Comparison of ENCODE assay signal across 28 cellular contexts in genomic region chr2:183068561-183068960, GRCh38.
"Had no signal": no experiment of that assay in that cellular context is flagged by ENCODE, and none has a peak within 500 bp of the region (broad histone marks: within the 10 kb centered on the region; RNA-seq: fewer than 3 reads in every experiment).

No MANE protein-coding gene starts in this region.

- H3K36me3 ChIP-seq: esophagus muscularis mucosa, lower lobe of right lung, ovary, thoracic aorta, tibial nerve, upper lobe of left lung, vagina had no signal

- H3K27ac ChIP-seq: coronary artery, esophagus muscularis mucosa, lower lobe of right lung, ovary, psoas muscle, thoracic aorta, tibial nerve, upper lobe of left lung, vagina had no signal

- H3K4me1 ChIP-seq: esophagus muscularis mucosa, lower lobe of right lung, psoas muscle, tibial nerve, upper lobe of left lung, vagina had no signal

- H3K36me3 Mint-ChIP-seq: immature natural killer cell, naive B cell had no signal

- H3K9me3 ChIP-seq: esophagus muscularis mucosa, lower lobe of right lung, ovary, psoas muscle, thoracic aorta, tibial nerve, upper lobe of left lung, vagina had no signal

- H3K27ac Mint-ChIP-seq: immature natural killer cell; naive B cell; nephron progenitor cell; stimulated activated naive B cell treated with anti-CD40 and anti-IgM and Interleukin-4, amounts not matched to agents 10 μg/mL and 1 μg/mL and 100 μg/mL, for 72 hours; stimulated activated naive CD8-positive, alpha-beta T cell treated with anti-CD3 and anti-CD28 coated beads, Interleukin-15, Interleukin-2, amounts not matched to agents 100 ng/mL and 50 ng/mL, for 24 hours had no signal

- H3K4me3 Mint-ChIP-seq: immature natural killer cell; naive B cell; nephron progenitor cell; stimulated activated naive B cell treated with anti-CD40 and anti-IgM and Interleukin-4, amounts not matched to agents 10 μg/mL and 1 μg/mL and 100 μg/mL, for 72 hours; stimulated activated naive CD8-positive, alpha-beta T cell treated with anti-CD3 and anti-CD28 coated beads, Interleukin-15, Interleukin-2, amounts not matched to agents 100 ng/mL and 50 ng/mL, for 24 hours had no signal

- ATAC-seq: left ventricle myocardium superior; lower lobe of right lung; psoas muscle; right cardiac atrium; stimulated activated naive B cell treated with anti-CD40 and anti-IgM and Interleukin-4, amounts not matched to agents 10 μg/mL and 1 μg/mL and 100 μg/mL, for 72 hours had no signal

- DNase-seq: dermis blood vessel endothelial cell; effector memory CD4-positive, alpha-beta T cell; foreskin melanocyte; glutamatergic neuron; hypothalamus; immature natural killer cell; islet precursor cell; kidney glomerular epithelial cell; left ventricle myocardium superior; lower lobe of right lung; naive B cell; nephron progenitor cell; occipital lobe; ovary; posterior cingulate gyrus; psoas muscle; right cardiac atrium; small intestine; stimulated activated CD4-positive, alpha-beta T cell treated with anti-CD3 and anti-CD28 coated beads, Interleukin-15, amount 100 ng/mL, for 24 hours; stimulated activated CD4-positive, alpha-beta T cell treated with anti-CD3 and anti-CD28 coated beads, Interleukin-2, amount 100 ng/mL, for 48 hours; stimulated activated naive B cell treated with anti-CD40 and anti-IgM and Interleukin-4, amounts not matched to agents 10 μg/mL and 1 μg/mL and 100 μg/mL, for 72 hours had no signal

- H3K4me1 Mint-ChIP-seq: immature natural killer cell; naive B cell; nephron progenitor cell; stimulated activated naive B cell treated with anti-CD40 and anti-IgM and Interleukin-4, amounts not matched to agents 10 μg/mL and 1 μg/mL and 100 μg/mL, for 72 hours had no signal

- H3K9me3 Mint-ChIP-seq: immature natural killer cell; stimulated activated naive CD8-positive, alpha-beta T cell treated with anti-CD3 and anti-CD28 coated beads, Interleukin-15, Interleukin-2, amounts not matched to agents 100 ng/mL and 50 ng/mL, for 24 hours had no signal

- H3K4me3 ChIP-seq: coronary artery, esophagus muscularis mucosa, lower lobe of right lung, ovary, psoas muscle, thoracic aorta, tibial nerve, upper lobe of left lung, vagina had no signal

- H3K27me3 ChIP-seq: ovary, tibial nerve, upper lobe of left lung, vagina had no signal
